16 cellular contexts compared by ENCODE assay signal in genomic region chr20:43982886-43983285, GRCh38.
"Had no signal": no experiment of that assay in that cellular context is flagged by ENCODE, and none has a peak within 500 bp of the region (broad histone marks: within the 10 kb centered on the region; RNA-seq: fewer than 3 reads in every experiment).

No MANE protein-coding gene starts in this region.

- H3K27me3 ChIP-seq: breast epithelium, esophagus muscularis mucosa, right lobe of liver, tibial nerve, uterus had no signal

- H3K36me3 Mint-ChIP-seq: activated naive CD8-positive, alpha-beta T cell treated with anti-CD3 and anti-CD28 coated beads for 36 hours had no signal

- H3K4me3 ChIP-seq: breast epithelium, esophagus muscularis mucosa, right lobe of liver, skin epidermis, tibial nerve, uterus had no signal

- H3K4me1 ChIP-seq: breast epithelium, right lobe of liver, tibial nerve, uterus had no signal

- FAIRE-seq: colon, frontal cortex had no signal

- ATAC-seq: activated CD4-positive, CD25-positive, alpha-beta regulatory T cell treated with anti-CD3 and anti-CD28 coated beads, Interleukin-2, amount 50 U/mL, for 24 hours; activated T-cell treated with anti-CD3 and anti-CD28 coated beads, Interleukin-2, amount 50 U/mL, for 4 hours had no signal

- H3K27ac ChIP-seq: breast epithelium, esophagus muscularis mucosa, right lobe of liver, skin epidermis, tibial nerve, uterus had no signal

- H3K27ac Mint-ChIP-seq: activated naive CD8-positive, alpha-beta T cell treated with anti-CD3 and anti-CD28 coated beads for 36 hours had no signal

- H3K4me3 Mint-ChIP-seq: activated naive CD8-positive, alpha-beta T cell treated with anti-CD3 and anti-CD28 coated beads for 36 hours; activated T-cell treated with anti-CD3 and anti-CD28 coated beads, Interleukin-2, amount 50 U/mL, for 4 hours had no signal

- H3K36me3 ChIP-seq: breast epithelium, right lobe of liver, tibial nerve, uterus had no signal

- DNase-seq: hippocampal formation; occipital lobe; right lobe of liver; stimulated activated naive CD4-positive, alpha-beta T cell treated with Interleukin-2 at 50 U/mL for 16 hours; SW 1271; uterus had no signal

- H3K9me3 Mint-ChIP-seq: activated naive CD8-positive, alpha-beta T cell treated with anti-CD3 and anti-CD28 coated beads for 36 hours; activated T-cell treated with anti-CD3 and anti-CD28 coated beads, Interleukin-2, amount 50 U/mL, for 4 hours; central memory CD8-positive, alpha-beta T cell had no signal

- H3K9me3 ChIP-seq: breast epithelium, esophagus muscularis mucosa, right lobe of liver, tibial nerve, uterus had no signal
